In the genomic region with DNA sequence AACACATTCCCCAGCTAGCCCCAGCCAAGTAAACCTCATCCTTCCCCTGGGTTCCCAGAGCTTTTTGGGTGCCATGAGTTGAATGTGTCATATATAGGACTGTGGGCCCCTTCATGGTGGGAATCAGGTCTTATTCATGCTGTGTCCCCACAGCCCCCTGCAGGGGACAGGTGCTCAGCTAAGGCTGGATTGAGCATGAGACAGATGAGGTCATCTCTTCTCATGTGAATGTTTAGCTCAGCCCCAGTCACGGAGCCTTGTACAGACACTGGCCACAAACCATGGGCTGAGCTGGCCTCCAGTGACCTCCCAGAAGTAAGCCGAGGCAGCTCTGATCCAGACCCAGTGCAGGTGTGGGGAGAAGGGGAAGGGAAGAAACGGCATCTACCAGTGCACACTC, we compare ENCODE assay signal across 1 cellular context.
TF ChIP-seq lines count a peak whose summit lies in the region.

No MANE protein-coding gene starts in this region.

TF ChIP-seq in IMR-90, 13 proteins besides CTCF, POLR2A, EP300 and RAD21 (continued from another document):
- TF ChIP-seq, protein P1, sequence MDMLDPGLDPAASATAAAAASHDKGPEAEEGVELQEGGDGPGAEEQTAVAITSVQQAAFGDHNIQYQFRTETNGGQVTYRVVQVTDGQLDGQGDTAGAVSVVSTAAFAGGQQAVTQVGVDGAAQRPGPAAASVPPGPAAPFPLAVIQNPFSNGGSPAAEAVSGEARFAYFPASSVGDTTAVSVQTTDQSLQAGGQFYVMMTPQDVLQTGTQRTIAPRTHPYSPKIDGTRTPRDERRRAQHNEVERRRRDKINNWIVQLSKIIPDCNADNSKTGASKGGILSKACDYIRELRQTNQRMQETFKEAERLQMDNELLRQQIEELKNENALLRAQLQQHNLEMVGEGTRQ (IDR thresholded peaks at IDR 0.05; ENCODE audit: low read depth, low read length): no peak
- no peak for TF ChIP-seq RCOR1 (IDR thresholded peaks at IDR 0.05; ENCODE audit: insufficient replicate concordance, low read length)
- TF ChIP-seq CEBPB (IDR thresholded peaks at IDR 0.05; ENCODE audit: low read depth, low read length): no peak
- TF ChIP-seq FOS (IDR thresholded peaks at IDR 0.05; ENCODE audit: low read depth, low read length): no peak
- no peak for TF ChIP-seq NFE2L2 (IDR thresholded peaks at IDR 0.05; ENCODE audit: low read depth, low read length)
- TF ChIP-seq CHD1 (IDR thresholded peaks at IDR 0.05; ENCODE audit: low read depth, low read length): no peak
- no peak for TF ChIP-seq MAFK (IDR thresholded peaks at IDR 0.05; ENCODE audit: low read depth, low read length)
- TF ChIP-seq RFX5 (IDR thresholded peaks at IDR 0.05; ENCODE audit: low read depth, low read length): no peak
- TF ChIP-seq MAZ (IDR thresholded peaks at IDR 0.05; ENCODE audit: borderline replicate concordance, low read depth, low read length): no peak
- TF ChIP-seq, protein P2, sequence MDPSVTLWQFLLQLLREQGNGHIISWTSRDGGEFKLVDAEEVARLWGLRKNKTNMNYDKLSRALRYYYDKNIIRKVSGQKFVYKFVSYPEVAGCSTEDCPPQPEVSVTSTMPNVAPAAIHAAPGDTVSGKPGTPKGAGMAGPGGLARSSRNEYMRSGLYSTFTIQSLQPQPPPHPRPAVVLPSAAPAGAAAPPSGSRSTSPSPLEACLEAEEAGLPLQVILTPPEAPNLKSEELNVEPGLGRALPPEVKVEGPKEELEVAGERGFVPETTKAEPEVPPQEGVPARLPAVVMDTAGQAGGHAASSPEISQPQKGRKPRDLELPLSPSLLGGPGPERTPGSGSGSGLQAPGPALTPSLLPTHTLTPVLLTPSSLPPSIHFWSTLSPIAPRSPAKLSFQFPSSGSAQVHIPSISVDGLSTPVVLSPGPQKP (IDR thresholded peaks at IDR 0.05; ENCODE audit: borderline replicate concordance, low read depth, low read length): no peak
- TF ChIP-seq SMC3 (IDR thresholded peaks at IDR 0.05; ENCODE audit: low read depth, low read length): no peak
- TF ChIP-seq BHLHE40 (IDR thresholded peaks at IDR 0.05; ENCODE audit: low read depth, low read length): no peak
TF ChIP-seq in IMR-90: peak in this region for 0.
